ENCODE assay signal across 36 cellular contexts in the genomic region with DNA sequence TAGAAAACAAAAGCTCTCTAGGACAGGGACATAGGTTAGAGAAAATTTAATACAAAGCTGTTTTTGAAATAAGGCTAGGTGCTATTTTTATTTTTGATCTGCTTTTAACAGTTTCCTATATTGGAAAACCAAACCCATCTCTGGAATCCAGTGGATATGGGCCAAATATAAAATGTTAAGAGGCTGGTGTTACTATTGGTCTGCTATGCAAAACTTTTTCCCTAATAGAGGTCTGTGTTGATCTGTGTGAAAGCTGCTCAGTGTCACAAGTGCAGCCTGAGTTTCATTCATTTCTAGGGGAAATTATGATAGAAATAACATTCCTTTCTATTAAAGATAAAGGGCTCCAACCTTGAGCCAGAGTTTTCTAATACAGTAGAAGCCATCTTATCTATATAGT.
"Had no signal": no experiment of that assay in that cellular context is flagged by ENCODE, and none has a peak within 500 bp of the region (broad histone marks: within the 10 kb centered on the region; RNA-seq: fewer than 3 reads in every experiment).

No MANE protein-coding gene starts in this region.

- H3K9me3 Mint-ChIP-seq: activated B cell treated with CpG ODN at 0.5 μM for 24 hours; activated CD4-positive, alpha-beta memory T cell treated with anti-CD3 and anti-CD28 coated beads for 36 hours; activated CD4-positive, alpha-beta T cell treated with anti-CD3 and anti-CD28 coated beads, Interleukin-2, amount 10 ng/mL, durations not matched to agents 24 days and 14 days; activated naive CD4-positive, alpha-beta T cell treated with anti-CD3 and anti-CD28 coated beads for 36 hours; activated naive CD4-positive, alpha-beta T cell treated with anti-CD3 and anti-CD28 coated beads, Interleukin-2, amount 50 U/mL, for 24 hours; activated naive CD8-positive, alpha-beta T cell treated with anti-CD3 and anti-CD28 coated beads for 36 hours; activated naive CD8-positive, alpha-beta T cell treated with anti-CD3 and anti-CD28 coated beads, Interleukin-2, amount 50 U/mL, for 24 hours; activated T-helper 1 cell treated with anti-CD3 and anti-CD28 coated beads, Interleukin-12 subunit alpha, Interleukin-12 subunit beta, Interleukin-2, Interleukin-4 antibody, amounts not matched to agents 30 ng/mL and 10 ng/mL and 1 ng/mL, durations not matched to agents 14 hours and 24 hours and 36 hours; activated T-helper 2 cell treated with anti-CD3 and anti-CD28 coated beads, Interferon-gamma antibody, Interleukin-2, Interleukin-4, amounts not matched to agents 10 μg/mL and 5 μg/mL and 100 μg/mL, durations not matched to agents 14 hours and 24 hours and 36 hours; brain; central memory CD8-positive, alpha-beta T cell; T-helper 2 cell treated with Interferon-gamma antibody and Interleukin-4, amounts not matched to agents 5 μg/mL and 100 μg/mL, for 36 hours had no signal

- H3K9me3 ChIP-seq: adrenal gland, breast epithelium, esophagus squamous epithelium had no signal

- H3K27me3 Mint-ChIP-seq: activated B cell treated with CpG ODN at 0.5 μM for 24 hours; activated CD4-positive, alpha-beta memory T cell treated with anti-CD3 and anti-CD28 coated beads for 36 hours; activated CD4-positive, alpha-beta T cell treated with anti-CD3 and anti-CD28 coated beads for 36 hours; activated CD4-positive, alpha-beta T cell treated with anti-CD3 and anti-CD28 coated beads, Interleukin-2, amount 10 ng/mL, durations not matched to agents 24 days and 14 days; activated CD8-positive, alpha-beta memory T cell treated with anti-CD3 and anti-CD28 coated beads, Interleukin-2, amount 10 ng/mL, durations not matched to agents 7 days and 5 days; activated naive CD4-positive, alpha-beta T cell treated with anti-CD3 and anti-CD28 coated beads, Interleukin-2, amount 50 U/mL, for 24 hours; activated naive CD8-positive, alpha-beta T cell treated with anti-CD3 and anti-CD28 coated beads for 36 hours; activated naive CD8-positive, alpha-beta T cell treated with anti-CD3 and anti-CD28 coated beads, Interleukin-2, amount 50 U/mL, for 24 hours; brain; central memory CD8-positive, alpha-beta T cell; T-helper 17 cell had no signal

- H3K27ac Mint-ChIP-seq: activated B cell treated with CpG ODN at 0.5 μM for 24 hours; activated CD4-positive, alpha-beta memory T cell treated with anti-CD3 and anti-CD28 coated beads for 36 hours; activated CD4-positive, alpha-beta T cell treated with anti-CD3 and anti-CD28 coated beads for 36 hours; activated CD4-positive, alpha-beta T cell treated with anti-CD3 and anti-CD28 coated beads, Interleukin-2, amount 10 ng/mL, durations not matched to agents 24 days and 14 days; activated CD8-positive, alpha-beta memory T cell treated with anti-CD3 and anti-CD28 coated beads, Interleukin-2, amount 10 ng/mL, durations not matched to agents 7 days and 5 days; activated CD8-positive, alpha-beta T cell treated with anti-CD3 and anti-CD28 coated beads, Interleukin-2, amount 10 ng/mL, durations not matched to agents 7 days and 5 days; activated naive CD4-positive, alpha-beta T cell treated with anti-CD3 and anti-CD28 coated beads for 36 hours; activated naive CD4-positive, alpha-beta T cell treated with anti-CD3 and anti-CD28 coated beads, Interleukin-2, amount 50 U/mL, for 24 hours; activated naive CD8-positive, alpha-beta T cell treated with anti-CD3 and anti-CD28 coated beads for 36 hours; activated naive CD8-positive, alpha-beta T cell treated with anti-CD3 and anti-CD28 coated beads, Interleukin-2, amount 50 U/mL, for 24 hours; activated T-helper 1 cell treated with anti-CD3 and anti-CD28 coated beads, Interleukin-12 subunit alpha, Interleukin-12 subunit beta, Interleukin-2, Interleukin-4 antibody, amounts not matched to agents 30 ng/mL and 10 ng/mL and 1 ng/mL, durations not matched to agents 14 hours and 24 hours and 36 hours; activated T-helper 2 cell treated with anti-CD3 and anti-CD28 coated beads, Interferon-gamma antibody, Interleukin-2, Interleukin-4, amounts not matched to agents 10 μg/mL and 5 μg/mL and 100 μg/mL, durations not matched to agents 14 hours and 24 hours and 36 hours; T-helper 17 cell; T-helper 2 cell treated with Interferon-gamma antibody and Interleukin-4, amounts not matched to agents 5 μg/mL and 100 μg/mL, for 36 hours had no signal

- ATAC-seq: activated CD4-positive, alpha-beta T cell treated with anti-CD3 and anti-CD28 coated beads for 36 hours; activated CD4-positive, CD25-positive, alpha-beta regulatory T cell treated with anti-CD3 and anti-CD28 coated beads, Interleukin-2, amount 50 U/mL, for 24 hours; activated CD8-positive, alpha-beta memory T cell treated with anti-CD3 and anti-CD28 coated beads, Interleukin-2, amount 10 ng/mL, durations not matched to agents 7 days and 5 days; activated CD8-positive, alpha-beta T cell treated with anti-CD3 and anti-CD28 coated beads, Interleukin-2, amount 10 ng/mL, durations not matched to agents 7 days and 5 days; activated naive CD8-positive, alpha-beta T cell treated with anti-CD3 and anti-CD28 coated beads, Interleukin-2, amount 50 U/mL, for 24 hours; T-helper 17 cell had no signal

- H3K36me3 Mint-ChIP-seq: activated CD4-positive, alpha-beta memory T cell treated with anti-CD3 and anti-CD28 coated beads for 36 hours; activated CD8-positive, alpha-beta memory T cell treated with anti-CD3 and anti-CD28 coated beads, Interleukin-2, amount 10 ng/mL, durations not matched to agents 7 days and 5 days; brain had no signal

- H3K4me1 Mint-ChIP-seq: activated B cell treated with CpG ODN at 0.5 μM for 24 hours; central memory CD8-positive, alpha-beta T cell had no signal

- H3K4me1 ChIP-seq: breast epithelium had no signal

- H3K4me3 ChIP-seq: adrenal gland, breast epithelium, cardiac muscle cell, esophagus squamous epithelium had no signal

- H3K27ac ChIP-seq: adrenal gland, breast epithelium, cardiac muscle cell, epithelial cell of prostate, esophagus squamous epithelium, WERI-Rb-1 had no signal

- H3K36me3 ChIP-seq: adrenal gland, breast epithelium, cardiac muscle cell, WERI-Rb-1 had no signal

- H3K27me3 ChIP-seq: adrenal gland, breast epithelium, cardiac muscle cell, esophagus squamous epithelium had no signal

- H3K4me3 Mint-ChIP-seq: activated B cell treated with CpG ODN at 0.5 μM for 24 hours; activated CD4-positive, alpha-beta memory T cell treated with anti-CD3 and anti-CD28 coated beads for 36 hours; activated CD4-positive, alpha-beta T cell treated with anti-CD3 and anti-CD28 coated beads for 36 hours; activated CD4-positive, alpha-beta T cell treated with anti-CD3 and anti-CD28 coated beads, Interleukin-2, amount 10 ng/mL, durations not matched to agents 24 days and 14 days; activated CD8-positive, alpha-beta memory T cell treated with anti-CD3 and anti-CD28 coated beads, Interleukin-2, amount 10 ng/mL, durations not matched to agents 7 days and 5 days; activated CD8-positive, alpha-beta T cell treated with anti-CD3 and anti-CD28 coated beads, Interleukin-2, amount 10 ng/mL, durations not matched to agents 7 days and 5 days; activated naive CD4-positive, alpha-beta T cell treated with anti-CD3 and anti-CD28 coated beads for 36 hours; activated naive CD4-positive, alpha-beta T cell treated with anti-CD3 and anti-CD28 coated beads, Interleukin-2, amount 50 U/mL, for 24 hours; activated naive CD8-positive, alpha-beta T cell treated with anti-CD3 and anti-CD28 coated beads for 36 hours; activated naive CD8-positive, alpha-beta T cell treated with anti-CD3 and anti-CD28 coated beads, Interleukin-2, amount 50 U/mL, for 24 hours; activated T-helper 1 cell treated with anti-CD3 and anti-CD28 coated beads, Interleukin-12 subunit alpha, Interleukin-12 subunit beta, Interleukin-2, Interleukin-4 antibody, amounts not matched to agents 30 ng/mL and 10 ng/mL and 1 ng/mL, durations not matched to agents 14 hours and 24 hours and 36 hours; brain; central memory CD8-positive, alpha-beta T cell; T-helper 17 cell; T-helper 2 cell treated with Interferon-gamma antibody and Interleukin-4, amounts not matched to agents 5 μg/mL and 100 μg/mL, for 36 hours had no signal

- DNase-seq: activated B cell treated with CpG ODN at 0.5 μM for 24 hours; activated CD4-positive, alpha-beta memory T cell treated with anti-CD3 and anti-CD28 coated beads for 36 hours; activated CD4-positive, alpha-beta T cell treated with anti-CD3 and anti-CD28 coated beads for 36 hours; activated CD4-positive, alpha-beta T cell treated with anti-CD3 and anti-CD28 coated beads, Interleukin-2, amount 10 ng/mL, durations not matched to agents 24 days and 14 days; activated CD8-positive, alpha-beta memory T cell treated with anti-CD3 and anti-CD28 coated beads, Interleukin-2, amount 10 ng/mL, durations not matched to agents 7 days and 5 days; activated CD8-positive, alpha-beta memory T cell treated with anti-CD3 and anti-CD28 coated beads, Interleukin-2, amount 50 U/mL, for 4 hours; activated CD8-positive, alpha-beta T cell treated with anti-CD3 and anti-CD28 coated beads, Interleukin-2, amount 10 ng/mL, durations not matched to agents 7 days and 5 days; activated effector memory CD4-positive, alpha-beta T cell treated with anti-CD3 and anti-CD28 coated beads, Interleukin-2, amount 50 U/mL, for 16 hours; activated naive CD4-positive, alpha-beta T cell treated with anti-CD3 and anti-CD28 coated beads for 36 hours; activated naive CD8-positive, alpha-beta T cell treated with anti-CD3 and anti-CD28 coated beads for 36 hours; activated naive CD8-positive, alpha-beta T cell treated with anti-CD3 and anti-CD28 coated beads, Interleukin-2, amount 50 U/mL, for 24 hours; activated T-cell treated with anti-CD3 and anti-CD28 coated beads, Interleukin-2, amount 50 U/mL, for 1 hour; activated T-cell treated with anti-CD3 and anti-CD28 coated beads, Interleukin-2, amount 50 U/mL, for 48 hours; adrenal gland; amygdala; aorta; cortex of kidney; dermis blood vessel endothelial cell; effector CD8-positive, alpha-beta T cell; esophagus squamous epithelium; foreskin fibroblast; head of caudate nucleus; T-helper 1 cell; T-helper 17 cell; T1000; WERI-Rb-1 had no signal
